Comparison of ENCODE assay signal across 11 cellular contexts in the genomic region with DNA sequence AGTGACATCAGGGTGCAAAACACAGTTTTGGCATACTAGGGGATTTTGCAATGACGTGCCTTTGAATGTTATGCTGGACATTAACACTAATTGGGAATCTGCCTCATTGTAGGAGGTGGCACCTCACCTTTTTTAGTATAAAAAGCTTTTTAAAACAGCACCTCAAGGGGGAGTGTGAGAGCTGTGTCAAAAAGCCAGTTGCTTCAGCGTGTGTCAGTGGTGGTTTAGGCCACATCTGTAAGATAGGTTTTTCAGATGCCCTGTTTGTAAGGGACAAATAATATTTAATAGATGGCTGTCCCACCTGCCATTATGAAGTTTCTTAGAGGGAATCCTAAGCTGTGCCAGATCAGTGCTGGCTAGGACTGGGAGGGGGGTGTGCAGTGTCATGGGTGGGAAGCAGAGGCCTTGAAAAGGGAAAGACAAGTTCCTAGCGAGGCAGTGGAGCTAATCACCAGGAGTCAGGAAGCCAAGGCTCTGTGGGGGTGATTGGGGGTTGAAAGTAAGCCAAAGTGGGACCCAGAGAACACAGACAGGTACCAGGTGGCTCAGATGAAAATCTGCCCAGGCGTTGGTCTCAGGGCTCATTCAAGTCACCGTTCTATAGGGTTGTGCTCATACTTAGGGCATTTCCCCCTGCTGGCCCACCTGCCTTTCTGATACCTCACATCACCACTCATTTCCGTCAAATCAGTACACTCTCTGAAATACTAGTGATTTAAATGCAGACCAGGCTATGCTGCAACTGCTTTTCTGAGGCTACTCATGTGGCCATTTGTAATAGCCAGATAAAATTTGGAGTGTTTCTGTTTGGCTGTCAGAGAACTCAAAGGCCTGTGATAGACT.
DNase-seq lines count a peak whose midpoint lies in the region; ATAC-seq and TF ChIP-seq lines count a peak whose summit lies in the region.
"Had no signal": no experiment of that assay in that cellular context is flagged by ENCODE, and none has a peak within 500 bp of the region (broad histone marks: within the 10 kb centered on the region; RNA-seq: fewer than 3 reads in every experiment).

No MANE protein-coding gene starts in this region.

- peak overlapping the region; percentile 72 for H3K27ac Mint-ChIP-seq in memory B cell
- H3K27ac Mint-ChIP-seq: T-cell had no signal

- no peak for DNase-seq in memory B cell (ENCODE audit: low spot score in 2 of 2)
- no peak for DNase-seq in NCI-H345 treated with DMSO at 0.1 percent for 48 hours (lab: John Stamatoyannopoulos, UW; ENCODE audit: unreplicated experiment)
- no peak for DNase-seq in stimulated activated naive CD4-positive, alpha-beta T cell treated with Interleukin-2 at 50 U/mL for 16 hours (lab: John Stamatoyannopoulos, UW)
- no peak for DNase-seq in GM20000 (ENCODE audit: low spot score)
- no peak for DNase-seq in effector memory CD4-positive, alpha-beta T cell
- DNase-seq: anterior cingulate cortex, mesenchymal stem cell, T-cell had no signal

- peaks cover 7% of the 10 kb centered on the region for H3K36me3 ChIP-seq in effector memory CD4-positive, alpha-beta T cell (ENCODE audit: control insufficient read depth, insufficient read depth, low read length)

- H3K4me3 ChIP-seq in effector memory CD4-positive, alpha-beta T cell (ENCODE audit: insufficient read depth, low read depth, low read length, poor library complexity, severe bottlenecking) = no peak overlapping the region

- TF ChIP-seq CTCF in GM12874 (IDR thresholded peaks at IDR 0.05; ENCODE audit: insufficient read depth, low read depth, low read length) (peak; percentile 28; the same call in 1 of the 2 replicates), VCaP (conservative IDR thresholded peaks at IDR 0.05) (0 out of 2 replicates have a peak, but pooled peaks have one; percentile 26), GM20000 (IDR thresholded peaks at IDR 0.05; ENCODE audit: extremely low read depth, missing control alignments) (no peak)

- H3K36me3 Mint-ChIP-seq in memory B cell = peaks cover 5% of the 10 kb centered on the region

- H3K9me3 ChIP-seq in effector memory CD4-positive, alpha-beta T cell (ENCODE audit: control insufficient read depth, low read length) = no peaks in the 10 kb centered on the region

- H3K4me1 Mint-ChIP-seq in memory B cell = peaks cover 16% of the 10 kb centered on the region

- no peak overlapping the region for H3K4me3 Mint-ChIP-seq in memory B cell
- H3K4me3 Mint-ChIP-seq: T-cell had no signal

- no peaks in the 10 kb centered on the region for H3K27me3 ChIP-seq in effector memory CD4-positive, alpha-beta T cell (replicated peaks; ENCODE audit: control insufficient read depth, insufficient read depth, low read length, poor library complexity, severe bottlenecking)

- no peaks in the 10 kb centered on the region for H3K27me3 Mint-ChIP-seq in memory B cell
- H3K27me3 Mint-ChIP-seq: T-cell had no signal

- H3K4me1 ChIP-seq in effector memory CD4-positive, alpha-beta T cell (ENCODE audit: control insufficient read depth, insufficient read depth, low read length, poor library complexity, severe bottlenecking) = no peaks in the 10 kb centered on the region

- H3K27ac ChIP-seq in VCaP = no peak overlapping the region
- H3K27ac ChIP-seq in effector memory CD4-positive, alpha-beta T cell (ENCODE audit: insufficient read depth, low read length, poor library complexity, severe bottlenecking) = no peak overlapping the region

- ATAC-seq in HG03108 (IDR thresholded peaks at IDR 0.05; ENCODE audit: unreplicated experiment) = peak; percentile 51
- peak; percentile 48 for ATAC-seq in memory B cell (ENCODE audit: low read depth)
- ATAC-seq: T-cell had no signal

- no peaks in the 10 kb centered on the region for H3K9me3 Mint-ChIP-seq in memory B cell
- H3K9me3 Mint-ChIP-seq: T-cell had no signal
